In the genomic region with DNA sequence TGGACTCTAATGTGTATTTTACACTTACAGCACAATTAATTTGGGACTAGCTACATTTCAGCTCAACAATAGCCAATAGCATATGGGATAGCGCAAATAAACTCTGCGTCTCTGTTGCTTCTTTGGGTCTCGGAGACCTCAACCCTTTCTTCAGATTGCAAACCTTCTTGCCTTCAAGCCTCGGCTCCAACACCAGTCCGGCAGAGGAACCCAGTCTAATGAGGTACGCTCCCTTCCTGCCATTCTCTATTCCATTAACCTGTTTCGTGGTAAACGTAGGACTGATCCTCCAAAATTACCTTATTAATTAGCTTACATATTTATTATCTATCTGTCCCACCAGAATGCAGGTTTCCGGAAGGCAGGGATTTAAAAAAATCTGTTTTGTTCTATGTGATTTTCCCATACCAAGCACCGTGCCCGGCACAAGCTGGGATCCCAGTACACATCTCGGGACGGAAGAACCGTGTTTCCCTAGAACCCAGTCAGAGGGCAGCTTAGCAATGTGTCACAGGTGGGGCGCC, we compare ENCODE assay signal across 8 cellular contexts. TPM values are rescaled to one million over a fixed set of nuclear protein-coding genes. Genes with fewer than 3 reads are reported as not detected.
DNase-seq lines count a peak whose midpoint lies in the region; ATAC-seq, FAIRE-seq and TF ChIP-seq lines count a peak whose summit lies in the region.

No MANE protein-coding gene starts in this region.

- no peak for FAIRE-seq in small intestine (lab: Jason Lieb, UNC)

- H3K4me1 ChIP-seq in GM23338 (ENCODE audit: insufficient read depth) (peaks cover 24% of the 10 kb centered on the region), gastroesophageal sphincter (peaks cover 0 to 44% (median 19%) of the 10 kb centered on the region in 3 donors), rectal smooth muscle tissue (ENCODE audit: control insufficient read depth, insufficient read depth, low read length) (peaks cover 6% of the 10 kb centered on the region), small intestine (ENCODE audit: control insufficient read depth in 2 of 2, insufficient read depth in 1 of 2, low read depth in 1 of 2, low read length in 1 of 2) (no peaks in the 10 kb centered on the region)

- no peak overlapping the region for H3K27ac ChIP-seq in GM23338 (ENCODE audit: low read depth)
- H3K27ac ChIP-seq in WERI-Rb-1 = peak overlapping the region; percentile 85
- H3K27ac ChIP-seq in gastroesophageal sphincter = peak overlapping the region; percentile 74 to 94 (median 92)
- peak overlapping the region; percentile 75 for H3K27ac ChIP-seq in rectal smooth muscle tissue (ENCODE audit: low read depth, low read length)
- H3K27ac ChIP-seq in small intestine (ENCODE audit: low read depth in 1 of 2, low read length in 1 of 2) = peak overlapping the region in 1 of 2 donors; percentile 20

- WGBS in gastroesophageal sphincter (ENCODE audit: low coverage in 1 of 2), 2 donors = 15% methylated on average over 9 to 11 of the region's 15 CpGs
- 7 to 14% (median 12%) methylated on average over 15 of the region's 15 CpGs for WGBS in small intestine, 3 donors

- H3K27me3 Mint-ChIP-seq in GM23338 (ENCODE audit: insufficient read depth, low read depth, poor library complexity) = peaks cover 6% of the 10 kb centered on the region

- DNase-seq in GM23338 (ENCODE audit: low spot score) (peak; percentile 64), WERI-Rb-1 (no peak), dedifferentiated amniotic fluid mesenchymal stem cell (ENCODE audit: extremely low spot score) (no peak), small intestine (no peak)

- peak overlapping the region; percentile 91 for H3K4me2 ChIP-seq in GM23338

- H3K4me1 Mint-ChIP-seq in GM23338 = peaks cover 31% of the 10 kb centered on the region

- no peak for TF ChIP-seq POLR2A in gastroesophageal sphincter (IDR thresholded peaks at IDR 0.05)

- no peaks in the 10 kb centered on the region; the same call in 2 of the 3 replicates for H3K9me3 Mint-ChIP-seq in GM23338

- peak overlapping the region; percentile 41 for H3K9ac ChIP-seq in rectal smooth muscle tissue (ENCODE audit: low read length)

- TF ChIP-seq CTCF in GM23338 (conservative IDR thresholded peaks at IDR 0.05; ENCODE audit: low read depth in 2 of 2) (no peak), WERI-Rb-1 (IDR thresholded peaks at IDR 0.05; ENCODE audit: low read depth, low read length) (no peak), gastroesophageal sphincter (IDR thresholded peaks at IDR 0.05) (no peak)

- peaks cover 9% of the 10 kb centered on the region; the same call in 1 of the 2 replicates for H4K20me1 ChIP-seq in GM23338 (replicated peaks; ENCODE audit: insufficient read depth)

- ATAC-seq in GM23338 (peak; percentile 8), gastroesophageal sphincter (no peak), GM21619 (IDR thresholded peaks at IDR 0.05; ENCODE audit: unreplicated experiment) (no peak), HG03378 (IDR thresholded peaks at IDR 0.05; ENCODE audit: unreplicated experiment) (no peak)

- H3K27me3 ChIP-seq in GM23338 (ENCODE audit: insufficient read depth) (peaks cover 12% of the 10 kb centered on the region; the same call in 1 of the 2 replicates), WERI-Rb-1 (ENCODE audit: insufficient read depth, low read depth, severe bottlenecking) (no peaks in the 10 kb centered on the region), gastroesophageal sphincter (peaks cover 2% of the 10 kb centered on the region), rectal smooth muscle tissue (ENCODE audit: control insufficient read depth, insufficient read depth, low read length) (peaks cover 3% of the 10 kb centered on the region), small intestine (ENCODE audit: control insufficient read depth in 2 of 2, insufficient read depth in 2 of 2, low read length in 2 of 2) (peaks cover 0 to 10% of the 10 kb centered on the region in 2 donors)

- H3K79me2 ChIP-seq in GM23338 (replicated peaks; ENCODE audit: insufficient read depth) = peaks cover 56% of the 10 kb centered on the region

- peak overlapping the region; percentile 96 for H3K4me3 Mint-ChIP-seq in GM23338

- 0 out of 2 replicates have a peak, but pooled peaks cover 3% of the 10 kb centered on the region for H3F3A ChIP-seq in GM23338 (replicated peaks; ENCODE audit: low read depth)

- H3K9me2 ChIP-seq in GM23338 (ENCODE audit: insufficient read depth) = 0 out of 2 replicates have a peak, but pooled peaks cover 2% of the 10 kb centered on the region

- peak overlapping the region; percentile 91 for H3K4me3 ChIP-seq in GM23338
- H3K4me3 ChIP-seq in WERI-Rb-1 (ENCODE audit: low read depth, low read length) = peak overlapping the region; percentile 90
- H3K4me3 ChIP-seq in gastroesophageal sphincter = peak overlapping the region; percentile 88 to 96
- peak overlapping the region; percentile 84 for H3K4me3 ChIP-seq in rectal smooth muscle tissue (ENCODE audit: low read length)
- H3K4me3 ChIP-seq in small intestine (ENCODE audit: low read depth in 1 of 2, low read length in 2 of 2) = peak overlapping the region in 1 of 2 donors; percentile 60

- peaks cover 27% of the 10 kb centered on the region for H3K36me3 Mint-ChIP-seq in GM23338 (ENCODE audit: low read depth)

- no peak overlapping the region for H3K27ac Mint-ChIP-seq in GM23338

- peak overlapping the region; percentile 93 for H2AFZ ChIP-seq in GM23338

- H3K36me3 ChIP-seq in GM23338 (ENCODE audit: insufficient read depth) (no peaks in the 10 kb centered on the region), WERI-Rb-1 (peaks cover 5% of the 10 kb centered on the region), gastroesophageal sphincter (no peaks in the 10 kb centered on the region), rectal smooth muscle tissue (ENCODE audit: control insufficient read depth, insufficient read depth, low read length) (no peaks in the 10 kb centered on the region), small intestine (ENCODE audit: control insufficient read depth in 2 of 2, insufficient read depth in 2 of 2, low read length in 2 of 2) (no peaks in the 10 kb centered on the region)

- no peaks in the 10 kb centered on the region for H3K9me3 ChIP-seq in WERI-Rb-1 (ENCODE audit: severe bottlenecking)
- H3K9me3 ChIP-seq in gastroesophageal sphincter = no peaks in the 10 kb centered on the region
- H3K9me3 ChIP-seq in small intestine (ENCODE audit: control insufficient read depth, low read depth) = no peaks in the 10 kb centered on the region

- no peak for TF ChIP-seq EP300 in gastroesophageal sphincter (IDR thresholded peaks at IDR 0.05)

TF ChIP-seq in GM23338, 12 proteins besides CTCF, POLR2A, EP300 and RAD21 (continues in another document):
- no peak for TF ChIP-seq EZH2phosphoT487 (IDR thresholded peaks at IDR 0.05; ENCODE audit: unreplicated experiment)
- no peak for TF ChIP-seq EZH2 (IDR thresholded peaks at IDR 0.05; ENCODE audit: low read depth, unreplicated experiment)
- TF ChIP-seq CREB1 (CRISPR knock-in tag; IDR thresholded peaks at IDR 0.05; ENCODE audit: low read depth) = no peak
- no peak for TF ChIP-seq POLR2AphosphoS5 (IDR thresholded peaks at IDR 0.05; ENCODE audit: low read depth)
- no peak for TF ChIP-seq JUNB (IDR thresholded peaks at IDR 0.05; ENCODE audit: unreplicated experiment)
- no peak for TF ChIP-seq NANOG (IDR thresholded peaks at IDR 0.05; ENCODE audit: borderline replicate concordance)
- no peak for TF ChIP-seq ZNF331 (CRISPR knock-in tag; IDR thresholded peaks at IDR 0.05; ENCODE audit: low read depth)
- no peak for TF ChIP-seq STAT1 (IDR thresholded peaks at IDR 0.05; ENCODE audit: unreplicated experiment)
- TF ChIP-seq, protein P1, sequence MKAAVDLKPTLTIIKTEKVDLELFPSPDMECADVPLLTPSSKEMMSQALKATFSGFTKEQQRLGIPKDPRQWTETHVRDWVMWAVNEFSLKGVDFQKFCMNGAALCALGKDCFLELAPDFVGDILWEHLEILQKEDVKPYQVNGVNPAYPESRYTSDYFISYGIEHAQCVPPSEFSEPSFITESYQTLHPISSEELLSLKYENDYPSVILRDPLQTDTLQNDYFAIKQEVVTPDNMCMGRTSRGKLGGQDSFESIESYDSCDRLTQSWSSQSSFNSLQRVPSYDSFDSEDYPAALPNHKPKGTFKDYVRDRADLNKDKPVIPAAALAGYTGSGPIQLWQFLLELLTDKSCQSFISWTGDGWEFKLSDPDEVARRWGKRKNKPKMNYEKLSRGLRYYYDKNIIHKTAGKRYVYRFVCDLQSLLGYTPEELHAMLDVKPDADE (IDR thresholded peaks at IDR 0.05) = no peak
- TF ChIP-seq ZNF114 (CRISPR knock-in tag; IDR thresholded peaks at IDR 0.05) = no peak
- TF ChIP-seq, protein P2, sequence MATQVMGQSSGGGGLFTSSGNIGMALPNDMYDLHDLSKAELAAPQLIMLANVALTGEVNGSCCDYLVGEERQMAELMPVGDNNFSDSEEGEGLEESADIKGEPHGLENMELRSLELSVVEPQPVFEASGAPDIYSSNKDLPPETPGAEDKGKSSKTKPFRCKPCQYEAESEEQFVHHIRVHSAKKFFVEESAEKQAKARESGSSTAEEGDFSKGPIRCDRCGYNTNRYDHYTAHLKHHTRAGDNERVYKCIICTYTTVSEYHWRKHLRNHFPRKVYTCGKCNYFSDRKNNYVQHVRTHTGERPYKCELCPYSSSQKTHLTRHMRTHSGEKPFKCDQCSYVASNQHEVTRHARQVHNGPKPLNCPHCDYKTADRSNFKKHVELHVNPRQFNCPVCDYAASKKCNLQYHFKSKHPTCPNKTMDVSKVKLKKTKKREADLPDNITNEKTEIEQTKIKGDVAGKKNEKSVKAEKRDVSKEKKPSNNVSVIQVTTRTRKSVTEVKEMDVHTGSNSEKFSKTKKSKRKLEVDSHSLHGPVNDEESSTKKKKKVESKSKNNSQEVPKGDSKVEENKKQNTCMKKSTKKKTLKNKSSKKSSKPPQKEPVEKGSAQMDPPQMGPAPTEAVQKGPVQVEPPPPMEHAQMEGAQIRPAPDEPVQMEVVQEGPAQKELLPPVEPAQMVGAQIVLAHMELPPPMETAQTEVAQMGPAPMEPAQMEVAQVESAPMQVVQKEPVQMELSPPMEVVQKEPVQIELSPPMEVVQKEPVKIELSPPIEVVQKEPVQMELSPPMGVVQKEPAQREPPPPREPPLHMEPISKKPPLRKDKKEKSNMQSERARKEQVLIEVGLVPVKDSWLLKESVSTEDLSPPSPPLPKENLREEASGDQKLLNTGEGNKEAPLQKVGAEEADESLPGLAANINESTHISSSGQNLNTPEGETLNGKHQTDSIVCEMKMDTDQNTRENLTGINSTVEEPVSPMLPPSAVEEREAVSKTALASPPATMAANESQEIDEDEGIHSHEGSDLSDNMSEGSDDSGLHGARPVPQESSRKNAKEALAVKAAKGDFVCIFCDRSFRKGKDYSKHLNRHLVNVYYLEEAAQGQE (IDR thresholded peaks at IDR 0.05; ENCODE audit: unreplicated experiment) = no peak

RNA-seq across cellular contexts. Expression of gene DAPK1, which starts 0.5 kb away (rescaled TPM):
- total RNA-seq in GM23338 (2014; rRNA removed; shearing (Covaris generic)) = 109 and 134 TPM in 2 replicates
- polyA plus RNA-seq in GM23338 (2016; fragmentation: Nextera tagmentation; extraction: Ambion mirVana) (32.2 and 37.0 TPM in 2 replicates), small intestine (10 to 100 TPM in 1 of 3 donors, 1 to 10 TPM in 2; 6.8 to 10.3 (median 8.9) TPM)
- total RNA-seq in gastroesophageal sphincter = 100 to 1,000 TPM in 1 of 4 donors, 10 to 100 TPM in 3; 52.3 to 119 (median 75.3) TPM
